ENCODE assay signal across 8 cellular contexts in the genomic region with DNA sequence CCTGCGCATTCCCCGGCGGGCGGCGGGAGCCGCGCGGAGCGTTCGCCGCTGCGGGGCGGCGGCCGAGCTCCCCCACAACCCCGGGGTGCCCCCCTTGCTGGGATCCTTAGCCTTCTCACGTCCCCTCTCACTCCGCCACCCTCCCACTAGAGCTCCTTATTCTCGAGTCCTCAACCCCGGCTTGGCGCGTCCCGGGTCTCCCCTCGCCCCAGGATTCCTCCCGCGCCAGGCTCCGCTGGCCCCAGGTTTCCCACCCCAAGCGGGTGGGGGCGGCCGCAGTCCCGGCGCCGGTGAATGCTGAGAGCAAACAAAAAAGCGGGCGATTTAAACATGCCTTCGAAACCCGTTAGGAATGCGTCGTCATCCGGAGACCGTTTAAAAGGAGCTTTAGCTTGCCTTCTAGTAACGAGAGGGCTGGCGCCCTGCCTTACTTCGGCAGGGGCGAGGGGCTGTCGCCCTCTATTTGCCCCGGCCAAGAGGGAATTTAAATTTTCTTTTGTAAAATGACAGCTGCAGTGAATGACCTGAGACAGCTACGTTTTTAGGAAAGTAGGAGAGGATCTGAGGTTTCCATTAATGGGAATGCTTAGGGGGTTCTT. TPM values are rescaled to one million over a fixed set of nuclear protein-coding genes. Genes with fewer than 3 reads are reported as not detected.
DNase-seq lines count a peak whose midpoint lies in the region; ATAC-seq lines count a peak whose summit lies in the region.

No MANE protein-coding gene starts in this region.

- DNase-seq in DMS79 treated with DMSO at 0.1 percent for 48 hours (lab: John Stamatoyannopoulos, UW) = peak; percentile 39
- DNase-seq in HS-27A (ENCODE audit: low read depth) = peak; percentile 49
- DNase-seq in RPMI7951 (ENCODE audit: low read depth) = peak; percentile 69
- DNase-seq in T47D (ENCODE audit: low read depth in 1 of 2, low spot score in 1 of 2) = peak; percentile 7 to 54
- DNase-seq in islet precursor cell = peak; percentile 86
- peak; percentile 14 to 25 for DNase-seq in stimulated activated CD4-positive, alpha-beta T cell treated with anti-CD3 and anti-CD28 coated beads, Interleukin-15, amount 100 ng/mL, for 48 hours (ENCODE audit: low read depth in 2 of 2)
- DNase-seq in GF-D8 (lab: John Stamatoyannopoulos, UW) = no peak

- ATAC-seq in GM19452 (IDR thresholded peaks at IDR 0.05; ENCODE audit: unreplicated experiment) = peak; percentile 12

- in situ Hi-C loops in T47D (cut with HindIII; ENCODE audit: low pct_unique_long_range_greater_than_20kb, low sequenced_read_pairs) = no loop called here

RNA-seq across cellular contexts. Expression of a gene that starts 3.0 kb away (rescaled TPM):
- total RNA-seq in RPMI7951 (2014; rRNA removed; shearing (Covaris generic)) = 13.7 and 16.5 TPM in 2 replicates
